26 cellular contexts compared by ENCODE assay signal in the genomic region with DNA sequence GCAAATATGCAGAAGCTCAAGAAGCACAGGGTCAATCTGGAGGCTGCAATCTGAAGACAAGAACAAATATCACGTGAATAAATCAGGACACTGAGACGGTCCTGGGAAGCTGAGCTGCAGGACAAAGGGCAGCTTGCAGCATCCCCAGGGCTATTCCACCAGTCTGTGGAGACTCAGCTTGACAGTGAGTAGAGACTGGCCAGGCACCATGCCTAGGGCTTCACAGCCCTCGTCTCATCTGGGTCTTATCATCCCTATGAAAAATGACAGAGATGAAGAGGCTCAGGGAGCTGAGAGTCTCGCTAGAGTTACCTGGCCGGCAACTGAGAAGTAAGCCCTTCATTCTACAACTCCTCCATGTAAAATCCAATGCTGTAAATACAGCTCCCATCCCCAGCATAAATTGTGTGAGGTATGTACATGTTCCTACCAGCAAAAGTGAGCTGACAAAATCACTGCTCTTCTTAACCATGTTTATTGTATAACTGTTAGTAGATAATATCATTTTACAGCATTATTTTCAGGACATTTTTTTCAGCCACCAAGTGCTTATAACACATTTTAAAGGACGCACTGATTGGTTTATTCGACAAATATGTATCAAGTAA.
"Had no signal": no experiment of that assay in that cellular context is flagged by ENCODE, and none has a peak within 500 bp of the region (broad histone marks: within the 10 kb centered on the region; RNA-seq: fewer than 3 reads in every experiment).

No MANE protein-coding gene starts in this region.

- ATAC-seq: activated T-cell treated with anti-CD3 and anti-CD28 coated beads, Interleukin-2, amount 50 U/mL, for 4 hours; activated T-helper 17 cell treated with anti-CD3 and anti-CD28 coated beads, Interleukin-2, amount 50 U/mL, for 72 hours; T-helper 17 cell had no signal

- H3K27me3 ChIP-seq: breast epithelium, MG63, Peyer's patch, SJCRH30 had no signal

- H3K4me3 Mint-ChIP-seq: activated CD4-positive, alpha-beta memory T cell treated with anti-CD3 and anti-CD28 coated beads for 36 hours; activated CD4-positive, alpha-beta T cell treated with anti-CD3 and anti-CD28 coated beads, Interleukin-2, amount 10 ng/mL, durations not matched to agents 7 days and 5 days; activated naive CD4-positive, alpha-beta T cell treated with anti-CD3 and anti-CD28 coated beads, Interleukin-2, amount 10 ng/mL, durations not matched to agents 7 days and 5 days; activated naive CD8-positive, alpha-beta T cell treated with anti-CD3 and anti-CD28 coated beads for 36 hours; activated T-cell treated with anti-CD3 and anti-CD28 coated beads, Interleukin-2, amount 50 U/mL, for 4 hours; activated T-helper 17 cell treated with anti-CD3 and anti-CD28 coated beads, Interleukin-2, amount 50 U/mL, for 72 hours; T-helper 17 cell had no signal

- H3K36me3 Mint-ChIP-seq: activated CD4-positive, alpha-beta memory T cell treated with anti-CD3 and anti-CD28 coated beads for 36 hours; activated naive CD4-positive, alpha-beta T cell treated with anti-CD3 and anti-CD28 coated beads, Interleukin-2, amount 10 ng/mL, durations not matched to agents 7 days and 5 days; activated naive CD8-positive, alpha-beta T cell treated with anti-CD3 and anti-CD28 coated beads for 36 hours had no signal

- H3K4me1 ChIP-seq: breast epithelium, Peyer's patch, SJCRH30 had no signal

- H3K27me3 Mint-ChIP-seq: activated CD4-positive, alpha-beta memory T cell treated with anti-CD3 and anti-CD28 coated beads for 36 hours; activated CD4-positive, alpha-beta T cell treated with anti-CD3 and anti-CD28 coated beads, Interleukin-2, amount 10 ng/mL, durations not matched to agents 7 days and 5 days; activated naive CD4-positive, alpha-beta T cell treated with anti-CD3 and anti-CD28 coated beads, Interleukin-2, amount 10 ng/mL, durations not matched to agents 7 days and 5 days; activated naive CD8-positive, alpha-beta T cell treated with anti-CD3 and anti-CD28 coated beads for 36 hours; activated T-helper 17 cell treated with anti-CD3 and anti-CD28 coated beads, Interleukin-2, amount 50 U/mL, for 72 hours; T-helper 17 cell had no signal

- H3K4me3 ChIP-seq: breast epithelium, MG63, Peyer's patch, SJCRH30 had no signal

- H3K27ac Mint-ChIP-seq: activated CD4-positive, alpha-beta memory T cell treated with anti-CD3 and anti-CD28 coated beads for 36 hours; activated CD4-positive, alpha-beta T cell treated with anti-CD3 and anti-CD28 coated beads, Interleukin-2, amount 10 ng/mL, durations not matched to agents 7 days and 5 days; activated naive CD4-positive, alpha-beta T cell treated with anti-CD3 and anti-CD28 coated beads, Interleukin-2, amount 10 ng/mL, durations not matched to agents 7 days and 5 days; activated naive CD8-positive, alpha-beta T cell treated with anti-CD3 and anti-CD28 coated beads for 36 hours; activated T-helper 17 cell treated with anti-CD3 and anti-CD28 coated beads, Interleukin-2, amount 50 U/mL, for 72 hours; T-helper 17 cell had no signal

- H3K36me3 ChIP-seq: breast epithelium, MG63, Peyer's patch, SJCRH30 had no signal

- H3K9me3 Mint-ChIP-seq: activated CD4-positive, alpha-beta memory T cell treated with anti-CD3 and anti-CD28 coated beads for 36 hours; activated CD4-positive, alpha-beta T cell treated with anti-CD3 and anti-CD28 coated beads, Interleukin-2, amount 10 ng/mL, durations not matched to agents 7 days and 5 days; activated naive CD4-positive, alpha-beta T cell treated with anti-CD3 and anti-CD28 coated beads, Interleukin-2, amount 10 ng/mL, durations not matched to agents 7 days and 5 days; activated naive CD8-positive, alpha-beta T cell treated with anti-CD3 and anti-CD28 coated beads for 36 hours; activated T-cell treated with anti-CD3 and anti-CD28 coated beads, Interleukin-2, amount 50 U/mL, for 4 hours had no signal

- H3K27ac ChIP-seq: breast epithelium, Peyer's patch, RWPE1, SJCRH30, VCaP had no signal

- H3K9me3 ChIP-seq: MG63, Peyer's patch, SJCRH30 had no signal

- DNase-seq: activated CD4-positive, alpha-beta memory T cell treated with anti-CD3 and anti-CD28 coated beads for 36 hours; activated CD4-positive, alpha-beta T cell treated with anti-CD3 and anti-CD28 coated beads, Interleukin-2, amount 10 ng/mL, durations not matched to agents 7 days and 5 days; activated CD4-positive, CD25-positive, alpha-beta regulatory T cell; activated CD8-positive, alpha-beta memory T cell treated with anti-CD3 and anti-CD28 coated beads for 24 hours; activated gamma-delta T cell; activated naive CD4-positive, alpha-beta T cell treated with anti-CD3 and anti-CD28 coated beads, Interleukin-2, amount 10 ng/mL, durations not matched to agents 7 days and 5 days; activated naive CD8-positive, alpha-beta T cell treated with anti-CD3 and anti-CD28 coated beads for 36 hours; activated T-cell treated with anti-CD3 and anti-CD28 coated beads, Interleukin-2, amount 50 U/mL, for 4 hours; anterior cingulate cortex; caudate nucleus; MG63; NCI-H1105 treated with DMSO at 0.1 percent for 48 hours; NCI-H1436 treated with DMSO at 0.1 percent for 48 hours; NCI-H187; NCI-H2081; NCI-H446; NCI-H524; Peyer's patch; Right ventricle myocardium superior; T-helper 17 cell; T-helper 9 cell had no signal

- H3K4me1 Mint-ChIP-seq: activated CD4-positive, alpha-beta T cell treated with anti-CD3 and anti-CD28 coated beads, Interleukin-2, amount 10 ng/mL, durations not matched to agents 7 days and 5 days; activated naive CD4-positive, alpha-beta T cell treated with anti-CD3 and anti-CD28 coated beads, Interleukin-2, amount 10 ng/mL, durations not matched to agents 7 days and 5 days; activated naive CD8-positive, alpha-beta T cell treated with anti-CD3 and anti-CD28 coated beads for 36 hours; activated T-helper 17 cell treated with anti-CD3 and anti-CD28 coated beads, Interleukin-2, amount 50 U/mL, for 72 hours; T-helper 17 cell had no signal
